10 cellular contexts compared by ENCODE assay signal in genomic region chr2:191171708-191172355, GRCh38. TPM values are rescaled to one million over a fixed set of nuclear protein-coding genes. Genes with fewer than 3 reads are reported as not detected.
DNase-seq lines count a peak whose midpoint lies in the region; ATAC-seq and TF ChIP-seq lines count a peak whose summit lies in the region.
"Had no signal": no experiment of that assay in that cellular context is flagged by ENCODE, and none has a peak within 500 bp of the region (broad histone marks: within the 10 kb centered on the region; RNA-seq: fewer than 3 reads in every experiment).

No MANE protein-coding gene starts in this region.

- no peaks in the 10 kb centered on the region for H3K36me3 ChIP-seq in SJSA1

- TF ChIP-seq CTCF in fibroblast of mammary gland (conservative IDR thresholded peaks at IDR 0.05; ENCODE audit: control insufficient read depth, insufficient read depth, low read depth, low read length), result no peak

- H3K4me1 Mint-ChIP-seq in activated CD4-positive, alpha-beta T cell treated with anti-CD3 and anti-CD28 coated beads, Interleukin-2, amount 10 ng/mL, durations not matched to agents 24 days and 14 days, result peaks cover 69% of the 10 kb centered on the region

- peak overlapping the region; percentile 86 for H3K27ac ChIP-seq in SJSA1

- H3K4me3 Mint-ChIP-seq in activated CD4-positive, alpha-beta T cell treated with anti-CD3 and anti-CD28 coated beads, Interleukin-2, amount 10 ng/mL, durations not matched to agents 24 days and 14 days, result no peak overlapping the region

- H3K9me3 Mint-ChIP-seq in activated CD4-positive, alpha-beta T cell treated with anti-CD3 and anti-CD28 coated beads, Interleukin-2, amount 10 ng/mL, durations not matched to agents 24 days and 14 days, result no peaks in the 10 kb centered on the region

- H3K4me1 ChIP-seq in SJSA1 (replicated peaks), result peaks cover 44% of the 10 kb centered on the region

- no peak for DNase-seq in activated CD4-positive, alpha-beta T cell treated with anti-CD3 and anti-CD28 coated beads, Interleukin-2, amount 10 ng/mL, durations not matched to agents 24 days and 14 days
- DNase-seq in activated CD4-positive, alpha-beta T cell treated with anti-CD3 and anti-CD28 coated beads, Interleukin-2, amount 50 U/mL, for 48 hours, result no peak
- DNase-seq in SJSA1 (ENCODE audit: low read depth in 1 of 2, low spot score in 2 of 2) (peak; percentile 62 to 84), fibroblast of mammary gland (ENCODE audit: low read depth) (peak; percentile 98), sciatic nerve (ENCODE audit: low spot score) (no peak), left colon (no peak), HuH-7.5 (ENCODE audit: low spot score) (no peak)
- DNase-seq: central memory CD4-positive, alpha-beta T cell; NCI-H1694 treated with DMSO at 0.1 percent for 48 hours had no signal

- H3K4me3 ChIP-seq in SJSA1 (no peak overlapping the region), fibroblast of mammary gland (ENCODE audit: control insufficient read depth, low read depth, low read length) (no peak overlapping the region)

- no peaks in the 10 kb centered on the region for H3K27me3 ChIP-seq in SJSA1 (replicated peaks)

- peak; percentile 6 for ATAC-seq in sciatic nerve
- ATAC-seq in left colon, result no peak
- no peak for ATAC-seq in GM21381 (IDR thresholded peaks at IDR 0.05; ENCODE audit: unreplicated experiment)

- no peaks in the 10 kb centered on the region for H3K9me3 ChIP-seq in SJSA1 (replicated peaks)

- no peaks in the 10 kb centered on the region for H3K36me3 Mint-ChIP-seq in activated CD4-positive, alpha-beta T cell treated with anti-CD3 and anti-CD28 coated beads, Interleukin-2, amount 10 ng/mL, durations not matched to agents 24 days and 14 days (ENCODE audit: low read depth)

- intact Hi-C loops in activated CD4-positive, alpha-beta T cell treated with anti-CD3 and anti-CD28 coated beads, Interleukin-2, amount 10 ng/mL, durations not matched to agents 24 days and 14 days (cut with micrococcal nuclease), result loop anchor here (1.0 to 5.0 kb wide), 3 partner anchors 22 to 215 kb away; no protein-coding TSS in a partner anchor
- intact Hi-C loops in sciatic nerve (cut with DNase I), result no loop called here
- intact Hi-C loops in left colon (cut with DNase I, micrococcal nuclease), result no loop called here

- no peaks in the 10 kb centered on the region for H3K27me3 Mint-ChIP-seq in activated CD4-positive, alpha-beta T cell treated with anti-CD3 and anti-CD28 coated beads, Interleukin-2, amount 10 ng/mL, durations not matched to agents 24 days and 14 days

- H3K27ac Mint-ChIP-seq in activated CD4-positive, alpha-beta T cell treated with anti-CD3 and anti-CD28 coated beads, Interleukin-2, amount 10 ng/mL, durations not matched to agents 24 days and 14 days, result peak overlapping the region; percentile 52

RNA-seq across cellular contexts. Expression of gene STAT4, which starts 21.0 kb away (rescaled TPM):
- 47.9 and 50.8 TPM in 2 replicates for total RNA-seq in activated CD4-positive, alpha-beta T cell treated with anti-CD3 and anti-CD28 coated beads, Interleukin-2, amount 10 ng/mL, durations not matched to agents 24 days and 14 days
- total RNA-seq in SJSA1 (2014; rRNA removed; shearing (Covaris generic)), result 0.89 and 8.2 TPM in 2 replicates
- total RNA-seq in sciatic nerve, result 3.5 TPM
- total RNA-seq in left colon, result 1 to 10 TPM; 1.7 to 2.3 TPM

Comparison
In these comparisons a context has a peak if more than half of its experiments do, and no peak if none do; other contexts are left out.
1. DNase-seq: peak in SJSA1 (2 of 2) and fibroblast of mammary gland (single experiment); none in activated CD4-positive, alpha-beta T cell treated with anti-CD3 and anti-CD28 coated beads, Interleukin-2, amount 10 ng/mL, durations not matched to agents 24 days and 14 days (single experiment), activated CD4-positive, alpha-beta T cell treated with anti-CD3 and anti-CD28 coated beads, Interleukin-2, amount 50 U/mL, for 48 hours (0 of 2), sciatic nerve (single experiment), left colon (0 of 2) and HuH-7.5 (single experiment).